In genomic region chr2:233711312-233712008, GRCh38 we compare ENCODE assay signal across 9 cellular contexts. TPM values are rescaled to one million over a fixed set of nuclear protein-coding genes. Genes with fewer than 3 reads are reported as not detected.
DNase-seq lines count a peak whose midpoint lies in the region; ATAC-seq and TF ChIP-seq lines count a peak whose summit lies in the region.
"Had no signal": no experiment of that assay in that cellular context is flagged by ENCODE, and none has a peak within 500 bp of the region (broad histone marks: within the 10 kb centered on the region; RNA-seq: fewer than 3 reads in every experiment).

No MANE protein-coding gene starts in this region.

- intact Hi-C loops in sigmoid colon (cut with DNase I) = no loop called here

- no peak overlapping the region for H3K4me3 Mint-ChIP-seq in T-helper 17 cell

- no peak overlapping the region for H3K27ac ChIP-seq in right atrium auricular region
- no peak overlapping the region for H3K27ac ChIP-seq in sigmoid colon

- H3K27me3 ChIP-seq in right atrium auricular region (no peaks in the 10 kb centered on the region), sigmoid colon (no peaks in the 10 kb centered on the region)

- no peaks in the 10 kb centered on the region for H3K4me1 ChIP-seq in right atrium auricular region
- no peaks in the 10 kb centered on the region for H3K4me1 ChIP-seq in sigmoid colon

- H3K36me3 Mint-ChIP-seq in T-helper 17 cell (ENCODE audit: low read depth) = peaks cover 7% of the 10 kb centered on the region

- TF ChIP-seq POLR2A in sigmoid colon (IDR thresholded peaks at IDR 0.05) = no peak

- H3K9me3 ChIP-seq in T-helper 17 cell (ENCODE audit: control insufficient read depth, low read length, poor library complexity, severe bottlenecking) (no peaks in the 10 kb centered on the region), right atrium auricular region (no peaks in the 10 kb centered on the region), sigmoid colon (no peaks in the 10 kb centered on the region)

- no peak overlapping the region for H3K27ac Mint-ChIP-seq in T-helper 17 cell

- TF ChIP-seq EP300 in sigmoid colon (IDR thresholded peaks at IDR 0.05) = no peak

- ATAC-seq in GM18868 (IDR thresholded peaks at IDR 0.05; ENCODE audit: unreplicated experiment) (peak; percentile 62), T-helper 17 cell (peak; percentile 61), GM21515 (IDR thresholded peaks at IDR 0.05; ENCODE audit: unreplicated experiment) (no peak)

- H3K4me3 ChIP-seq in AG04449 (ENCODE audit: low read depth, low read length) (no peak overlapping the region), right atrium auricular region (no peak overlapping the region), sigmoid colon (no peak overlapping the region)

- H3K36me3 ChIP-seq in right atrium auricular region = no peaks in the 10 kb centered on the region
- H3K36me3 ChIP-seq in sigmoid colon = no peaks in the 10 kb centered on the region

- H3K27me3 Mint-ChIP-seq in T-helper 17 cell = peaks cover 77% of the 10 kb centered on the region

- CTCF ChIA-PET in AG04449 (lab: Yijun Ruan, JAX) = interaction anchor here (0.8 to 3.2 kb wide), 18 partner anchors 9 to 358 kb away, joined by 3 to 50 read pairs (median 4); no protein-coding TSS in a partner anchor

- peaks cover 8% of the 10 kb centered on the region for H3K4me1 Mint-ChIP-seq in T-helper 17 cell

- TF ChIP-seq CTCF in AG04449 (IDR thresholded peaks at IDR 0.05; ENCODE audit: insufficient read depth, low read length, missing control alignments) (peak; percentile 90), right atrium auricular region (IDR thresholded peaks at IDR 0.05) (peak; percentile 60 to 77), sigmoid colon (IDR thresholded peaks at IDR 0.05) (peak in 3 of 4 experiments; percentile 33 to 57 (median 36))

- WGBS in sigmoid colon, 2 donors = 42 to 43% methylated on average over 11 of the region's 11 CpGs

- DNase-seq in AG04449 (ENCODE audit: low read depth, low spot score) (no peak), NCI-H1092 (lab: John Stamatoyannopoulos, UW) (peak; percentile 61), T-helper 17 cell (peak; percentile 23 to 59 (median 30)), amniotic stem cell (lab: John Stamatoyannopoulos, UW) (peak; percentile 75), right atrium auricular region (ENCODE audit: low spot score) (peak; percentile 61), sigmoid colon (peak; percentile 78)

- POLR2A ChIA-PET in AG04449 (lab: Yijun Ruan, JAX) = no interaction called here

RNA-seq across cellular contexts. Expression of gene UGT1A5, which starts 1.2 kb away (rescaled TPM):
- total RNA-seq in T-helper 17 cell = not detected
- not detected for total RNA-seq in right atrium auricular region
- total RNA-seq in sigmoid colon = not detected
- polyA plus RNA-seq in sigmoid colon = under 1 TPM in 1 of 3 donors, not detected in 2; 0.22 TPM
- polyA plus RNA-seq: urinary bladder had no signal

RNA-seq across cellular contexts. Expression of gene UGT1A4, which starts 7.1 kb away (rescaled TPM):
- total RNA-seq in T-helper 17 cell (not detected), right atrium auricular region (not detected), sigmoid colon (not detected)
- polyA plus RNA-seq in sigmoid colon = under 1 TPM in 2 of 3 donors, not detected in 1; 0.50 to 0.60 TPM

RNA-seq across cellular contexts. Expression of gene UGT1A3, which starts 17.4 kb away (rescaled TPM):
- total RNA-seq in T-helper 17 cell (not detected), right atrium auricular region (not detected), sigmoid colon (not detected)
- polyA plus RNA-seq in sigmoid colon = under 1 TPM in 1 of 3 donors, not detected in 2; 0.36 TPM

RNA-seq across cellular contexts. Expression of gene UGT1A6, which starts 18.8 kb away (rescaled TPM):
- total RNA-seq in T-helper 17 cell = not detected
- total RNA-seq in right atrium auricular region = not detected
- total RNA-seq in sigmoid colon = not detected
- polyA plus RNA-seq in sigmoid colon = 1 to 10 TPM in 1 of 3 donors, not detected in 2; 3.0 TPM

RNA-seq across cellular contexts. Expression of gene UGT1A7, which starts 29.8 kb away (rescaled TPM):
- total RNA-seq in T-helper 17 cell (not detected), right atrium auricular region (not detected), sigmoid colon (not detected)
- under 1 TPM in 1 of 3 donors, not detected in 2; 0.66 TPM for polyA plus RNA-seq in sigmoid colon

Comparison
In these comparisons a context has a peak if more than half of its experiments do, and no peak if none do; other contexts are left out.
1. CTCF ChIP-seq: peak in every context shown above with its lines; median percentile 90 in AG04449; 68 in right atrium auricular region; 36 in sigmoid colon.